8 cellular contexts compared by ENCODE assay signal in genomic region chr1:177913762-177914540, GRCh38. TPM values are rescaled to one million over a fixed set of nuclear protein-coding genes. Genes with fewer than 3 reads are reported as not detected.
DNase-seq lines count a peak whose midpoint lies in the region; ATAC-seq and TF ChIP-seq lines count a peak whose summit lies in the region.

No MANE protein-coding gene starts in this region.

- no peaks in the 10 kb centered on the region for H3F3A ChIP-seq in neural progenitor cell (ENCODE audit: low read depth)

- no peaks in the 10 kb centered on the region for H3K36me3 ChIP-seq in neural progenitor cell

- DNase-seq in GM03348 (ENCODE audit: low spot score): peak; percentile 60
- DNase-seq in NCI-H187 treated with DMSO at 0.1 percent for 48 hours (lab: John Stamatoyannopoulos, UW): peak; percentile 56
- DNase-seq in cardiac fibroblast (ENCODE audit: low read depth in 2 of 2): peak; percentile 41 to 46
- DNase-seq in neural progenitor cell (ENCODE audit: low spot score): peak; percentile 51
- DNase-seq in SKM-1 treated with dmso at 0.1 percent for 144 hours (lab: John Stamatoyannopoulos, UW; ENCODE audit: unreplicated experiment): no peak
- no peak for DNase-seq in activated CD8-positive, alpha-beta memory T cell treated with anti-CD3 and anti-CD28 coated beads for 24 hours

- H3K4me3 ChIP-seq in cardiac fibroblast (replicated peaks in 1 of 2; ENCODE audit: low read depth in 2 of 2, low read length in 2 of 2) (no peak overlapping the region), neural progenitor cell (no peak overlapping the region)

- no peaks in the 10 kb centered on the region for H3K36me3 Mint-ChIP-seq in neural progenitor cell

- H2AFZ ChIP-seq in neural progenitor cell (replicated peaks): no peak overlapping the region

- no peaks in the 10 kb centered on the region for H3K27me3 ChIP-seq in neural progenitor cell

- peaks cover 2% of the 10 kb centered on the region for H3K9me3 Mint-ChIP-seq in neural progenitor cell

- no peak overlapping the region for H3K9ac ChIP-seq in neural progenitor cell

- H3K27me3 Mint-ChIP-seq in neural progenitor cell (ENCODE audit: insufficient read depth, low read depth): peaks cover 4% of the 10 kb centered on the region

- H4K20me1 ChIP-seq in neural progenitor cell (ENCODE audit: low read depth): no peaks in the 10 kb centered on the region

- no peak overlapping the region for H3K27ac ChIP-seq in neural progenitor cell

- ATAC-seq in GM21367 (IDR thresholded peaks at IDR 0.05; ENCODE audit: unreplicated experiment) (no peak), HG03039 (IDR thresholded peaks at IDR 0.05; ENCODE audit: unreplicated experiment) (no peak)

- no peak overlapping the region for H3K4me3 Mint-ChIP-seq in neural progenitor cell

- no peak overlapping the region for H3K4me2 ChIP-seq in neural progenitor cell

- H3K9me3 ChIP-seq in neural progenitor cell (ENCODE audit: low read depth): no peaks in the 10 kb centered on the region

- H3K27ac Mint-ChIP-seq in neural progenitor cell: no peak overlapping the region

- TF ChIP-seq CTCF in cardiac fibroblast (IDR thresholded peaks at IDR 0.05; ENCODE audit: low read depth, low read length): peak; percentile 61
- TF ChIP-seq CTCF in neural progenitor cell (IDR thresholded peaks at IDR 0.05): peak; percentile 66

- H3K79me2 ChIP-seq in neural progenitor cell (ENCODE audit: low read depth): no peaks in the 10 kb centered on the region

- no peaks in the 10 kb centered on the region for H3K4me1 ChIP-seq in neural progenitor cell

- H3K4me1 Mint-ChIP-seq in neural progenitor cell: peaks cover 2% of the 10 kb centered on the region

RNA-seq across cellular contexts. Expression of gene SEC16B, which starts 55.9 kb away (rescaled TPM):
- 0.67 and 0.74 TPM in 2 replicates for total RNA-seq in neural progenitor cell (ENCODE audit: low replicate concordance)

Comparison
In these comparisons a context has a peak if more than half of its experiments do, and no peak if none do; other contexts are left out.
1. DNase-seq: peak in GM03348 (single experiment), NCI-H187 treated with DMSO at 0.1 percent for 48 hours (single experiment), cardiac fibroblast (2 of 2) and neural progenitor cell (single experiment); none in SKM-1 treated with dmso at 0.1 percent for 144 hours (single experiment) and activated CD8-positive, alpha-beta memory T cell treated with anti-CD3 and anti-CD28 coated beads for 24 hours (single experiment).